In genomic region chr18:32761231-32761785, GRCh38 we compare ENCODE assay signal across 14 cellular contexts. TPM values are rescaled to one million over a fixed set of nuclear protein-coding genes. Genes with fewer than 3 reads are reported as not detected.
"Had no signal": no experiment of that assay in that cellular context is flagged by ENCODE, and none has a peak within 500 bp of the region (broad histone marks: within the 10 kb centered on the region; RNA-seq: fewer than 3 reads in every experiment).

No MANE protein-coding gene starts in this region.

- ATAC-seq: activated T-helper 17 cell treated with anti-CD3 and anti-CD28 coated beads, Interleukin-2, amount 50 U/mL, for 72 hours; left lobe of liver; naive thymus-derived CD4-positive, alpha-beta T cell had no signal

- H3K9me3 ChIP-seq: neutrophil, sigmoid colon, tibial artery, vagina had no signal

- H3K79me2 ChIP-seq: hepatocyte, parathyroid adenoma had no signal

- H2AFZ ChIP-seq: hepatocyte, parathyroid adenoma had no signal

- H3K27ac ChIP-seq: hepatocyte, neutrophil, parathyroid adenoma, sigmoid colon, tibial artery, vagina had no signal

- H3K4me3 ChIP-seq: hepatocyte, sigmoid colon, tibial artery, vagina had no signal

- H3K36me3 ChIP-seq: neutrophil, sigmoid colon, tibial artery, vagina had no signal

- H3K4me1 ChIP-seq: parathyroid adenoma, sigmoid colon, tibial artery, vagina had no signal

- H3K9ac ChIP-seq: parathyroid adenoma had no signal

- DNase-seq: activated CD4-positive, alpha-beta T cell treated with anti-CD3 and anti-CD28 coated beads, Interleukin-2, amount 50 U/mL, for 48 hours; activated naive CD4-positive, alpha-beta T cell treated with anti-CD3 and anti-CD28 coated beads, Interleukin-2, amount 50 U/mL, for 16 hours; islet precursor cell; naive thymus-derived CD4-positive, alpha-beta T cell; sigmoid colon; stimulated activated CD4-positive, alpha-beta T cell treated with anti-CD3 and anti-CD28 coated beads, Interleukin-1b, Interleukin-23, amount 100 ng/mL, for 48 hours; T-helper 9 cell; tibial artery had no signal

- H3K27me3 ChIP-seq: sigmoid colon, vagina had no signal

RNA-seq across cellular contexts. Expression of gene KLHL14, which starts 11.5 kb away (rescaled TPM):
- total RNA-seq: activated T-helper 17 cell treated with anti-CD3 and anti-CD28 coated beads, Interleukin-2, amount 50 U/mL, for 72 hours; left lobe of liver had no signal
